Comparison of ENCODE assay signal across 25 cellular contexts in the genomic region with DNA sequence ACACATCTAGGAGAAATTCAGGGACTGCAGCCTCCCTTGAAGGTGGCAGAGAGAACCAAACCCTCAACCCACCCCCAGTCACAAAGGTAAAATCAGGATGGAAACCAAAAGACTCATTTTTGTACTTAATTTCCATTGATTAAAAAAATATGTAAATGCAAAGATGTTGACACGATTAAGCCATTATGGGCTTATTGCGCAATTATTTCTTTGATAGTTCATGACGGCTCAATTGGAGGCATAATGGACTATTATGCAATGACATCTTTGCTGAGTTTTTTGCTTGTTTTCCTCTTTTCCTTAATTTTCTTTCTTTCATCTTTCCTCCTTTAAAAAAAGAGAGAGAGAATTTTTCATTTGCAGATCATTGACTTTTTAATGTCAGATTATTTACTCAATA.
"Had no signal": no experiment of that assay in that cellular context is flagged by ENCODE, and none has a peak within 500 bp of the region (broad histone marks: within the 10 kb centered on the region; RNA-seq: fewer than 3 reads in every experiment).

No MANE protein-coding gene starts in this region.

- DNase-seq: dermis blood vessel endothelial cell; dorsolateral prefrontal cortex; effector CD4-positive, alpha-beta T cell; effector memory CD4-positive, alpha-beta T cell; foreskin keratinocyte; heart left ventricle; immature natural killer cell; islet precursor cell; kidney; kidney glomerular epithelial cell; left colon; left ventricle myocardium superior; lower lobe of right lung; mesenchymal stem cell; mucosa of descending colon; naive B cell had no signal

- H2AFZ ChIP-seq: hepatocyte had no signal

- H3K27ac ChIP-seq: coronary artery, dorsolateral prefrontal cortex, esophagus muscularis mucosa, foreskin keratinocyte, gastroesophageal sphincter, heart left ventricle, hepatocyte, lower lobe of right lung had no signal

- H3K79me2 ChIP-seq: hepatocyte had no signal

- H3K27ac Mint-ChIP-seq: immature natural killer cell, mesothelial cell of epicardium, naive B cell had no signal

- H3K4me3 ChIP-seq: coronary artery, dorsolateral prefrontal cortex, esophagus muscularis mucosa, gastroesophageal sphincter, heart left ventricle, hepatocyte, lower lobe of right lung, mucosa of descending colon had no signal

- H3K4me2 ChIP-seq: hepatocyte had no signal

- ATAC-seq: foreskin keratinocyte, gastroesophageal sphincter, heart left ventricle, left colon, left lobe of liver, left ventricle myocardium superior, lower lobe of right lung, mucosa of descending colon had no signal

- H3K4me1 Mint-ChIP-seq: immature natural killer cell, naive B cell had no signal

- H3K36me3 ChIP-seq: esophagus muscularis mucosa, gastroesophageal sphincter, heart left ventricle, lower lobe of right lung had no signal

- H3K9me3 ChIP-seq: lower lobe of right lung had no signal

- H3K27me3 ChIP-seq: foreskin keratinocyte, heart left ventricle, hepatocyte had no signal

- FAIRE-seq: colon, endothelial cell of umbilical vein, frontal cortex, kidney had no signal

- H3K4me1 ChIP-seq: esophagus muscularis mucosa, foreskin keratinocyte, gastroesophageal sphincter, heart left ventricle, lower lobe of right lung had no signal

- H3K4me3 Mint-ChIP-seq: immature natural killer cell, mesothelial cell of epicardium, naive B cell had no signal

- H3K36me3 Mint-ChIP-seq: immature natural killer cell, naive B cell had no signal
